ENCODE assay signal across 19 cellular contexts in the genomic region with DNA sequence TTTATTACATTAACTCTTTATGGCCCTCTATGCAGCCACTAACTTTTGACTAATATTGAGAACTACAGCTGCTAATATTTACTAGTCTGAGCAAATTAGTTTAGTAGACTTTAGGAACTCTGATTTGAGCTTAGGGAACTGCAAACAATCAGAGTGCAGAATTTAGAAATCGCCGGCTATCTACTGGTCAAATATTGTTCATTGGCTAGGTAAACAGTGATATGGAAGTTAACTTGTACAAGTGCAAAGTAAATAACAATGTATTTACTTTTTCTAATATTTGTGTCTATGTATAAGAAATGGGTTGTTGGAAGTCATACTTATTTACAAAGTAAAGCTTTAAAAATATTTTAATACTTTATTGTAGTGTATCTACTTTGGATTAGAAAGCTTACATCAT.
"Had no signal": no experiment of that assay in that cellular context is flagged by ENCODE, and none has a peak within 500 bp of the region (broad histone marks: within the 10 kb centered on the region; RNA-seq: fewer than 3 reads in every experiment).

No MANE protein-coding gene starts in this region.

- H3K27ac Mint-ChIP-seq: dendritic cell treated with granulocyte-macrophage colony-stimulating factor and Interleukin-4, amounts not matched to agents 40 ng/mL and 50 ng/mL, for 4 days; effector memory CD8-positive, alpha-beta T cell; naive thymus-derived CD8-positive, alpha-beta T cell; stimulated activated effector memory CD8-positive, alpha-beta T cell treated with anti-CD3 and anti-CD28 coated beads, Interleukin-12 subunit alpha, Interleukin-12 subunit beta, amount 100 ng/mL, for 72 hours; stimulated activated naive CD8-positive, alpha-beta T cell treated with anti-CD3 and anti-CD28 coated beads, Interleukin-15, Interleukin-2, amounts not matched to agents 100 ng/mL and 50 ng/mL, for 24 hours had no signal

- H3K36me3 Mint-ChIP-seq: naive thymus-derived CD8-positive, alpha-beta T cell; stimulated activated effector memory CD8-positive, alpha-beta T cell treated with anti-CD3 and anti-CD28 coated beads, Interleukin-12 subunit alpha, Interleukin-12 subunit beta, amount 100 ng/mL, for 72 hours had no signal

- H3K9me3 Mint-ChIP-seq: dendritic cell treated with granulocyte-macrophage colony-stimulating factor and Interleukin-4, amounts not matched to agents 40 ng/mL and 50 ng/mL, for 4 days; effector memory CD8-positive, alpha-beta T cell; naive thymus-derived CD8-positive, alpha-beta T cell; stimulated activated effector memory CD8-positive, alpha-beta T cell treated with anti-CD3 and anti-CD28 coated beads, Interleukin-12 subunit alpha, Interleukin-12 subunit beta, amount 100 ng/mL, for 72 hours; stimulated activated naive CD8-positive, alpha-beta T cell treated with anti-CD3 and anti-CD28 coated beads, Interleukin-15, Interleukin-2, amounts not matched to agents 100 ng/mL and 50 ng/mL, for 24 hours had no signal

- DNase-seq: cerebellar nuclear complex; effector memory CD8-positive, alpha-beta T cell; gastrocnemius medialis; heart right ventricle; mammary epithelial cell; naive thymus-derived CD8-positive, alpha-beta T cell; posterior cingulate gyrus; stimulated activated CD4-positive, alpha-beta T cell treated with anti-CD3 and anti-CD28 coated beads, Interleukin-2, amount 100 ng/mL, for 48 hours; stimulated activated CD8-positive, alpha-beta memory T cell treated with anti-CD3 and anti-CD28 coated beads, Interleukin-4, amount 100 ng/mL, for 48 hours; tibial artery had no signal

- H3K27me3 ChIP-seq: esophagus muscularis mucosa, gastrocnemius medialis, heart right ventricle, neutrophil, right atrium auricular region, tibial artery, upper lobe of left lung had no signal

- H3K4me1 Mint-ChIP-seq: stimulated activated effector memory CD8-positive, alpha-beta T cell treated with anti-CD3 and anti-CD28 coated beads, Interleukin-12 subunit alpha, Interleukin-12 subunit beta, amount 100 ng/mL, for 72 hours had no signal

- H3K4me3 Mint-ChIP-seq: dendritic cell treated with granulocyte-macrophage colony-stimulating factor and Interleukin-4, amounts not matched to agents 40 ng/mL and 50 ng/mL, for 4 days; effector memory CD8-positive, alpha-beta T cell; naive thymus-derived CD8-positive, alpha-beta T cell; stimulated activated effector memory CD8-positive, alpha-beta T cell treated with anti-CD3 and anti-CD28 coated beads, Interleukin-12 subunit alpha, Interleukin-12 subunit beta, amount 100 ng/mL, for 72 hours; stimulated activated naive CD8-positive, alpha-beta T cell treated with anti-CD3 and anti-CD28 coated beads, Interleukin-15, Interleukin-2, amounts not matched to agents 100 ng/mL and 50 ng/mL, for 24 hours had no signal

- H3K27me3 Mint-ChIP-seq: dendritic cell treated with granulocyte-macrophage colony-stimulating factor and Interleukin-4, amounts not matched to agents 40 ng/mL and 50 ng/mL, for 4 days; effector memory CD8-positive, alpha-beta T cell; naive thymus-derived CD8-positive, alpha-beta T cell; stimulated activated naive CD8-positive, alpha-beta T cell treated with anti-CD3 and anti-CD28 coated beads, Interleukin-15, Interleukin-2, amounts not matched to agents 100 ng/mL and 50 ng/mL, for 24 hours had no signal

- ATAC-seq: effector memory CD8-positive, alpha-beta T cell; gastrocnemius medialis; heart right ventricle; naive thymus-derived CD8-positive, alpha-beta T cell; stimulated activated effector memory CD8-positive, alpha-beta T cell treated with anti-CD3 and anti-CD28 coated beads, Interleukin-12 subunit alpha, Interleukin-12 subunit beta, amount 100 ng/mL, for 72 hours had no signal

- H3K4me1 ChIP-seq: esophagus muscularis mucosa, gastrocnemius medialis, heart right ventricle, right atrium auricular region, tibial artery, upper lobe of left lung had no signal

- H3K36me3 ChIP-seq: esophagus muscularis mucosa, gastrocnemius medialis, heart right ventricle, neutrophil, right atrium auricular region, tibial artery, upper lobe of left lung had no signal

- H3K4me3 ChIP-seq: esophagus muscularis mucosa, gastrocnemius medialis, heart right ventricle, right atrium auricular region, smooth muscle cell, tibial artery, upper lobe of left lung had no signal

- H3K9me3 ChIP-seq: esophagus muscularis mucosa, gastrocnemius medialis, heart right ventricle, neutrophil, right atrium auricular region, tibial artery, upper lobe of left lung had no signal

- H3K27ac ChIP-seq: epithelial cell of prostate, esophagus muscularis mucosa, gastrocnemius medialis, heart right ventricle, neutrophil, right atrium auricular region, tibial artery, upper lobe of left lung had no signal
